In the genomic region with DNA sequence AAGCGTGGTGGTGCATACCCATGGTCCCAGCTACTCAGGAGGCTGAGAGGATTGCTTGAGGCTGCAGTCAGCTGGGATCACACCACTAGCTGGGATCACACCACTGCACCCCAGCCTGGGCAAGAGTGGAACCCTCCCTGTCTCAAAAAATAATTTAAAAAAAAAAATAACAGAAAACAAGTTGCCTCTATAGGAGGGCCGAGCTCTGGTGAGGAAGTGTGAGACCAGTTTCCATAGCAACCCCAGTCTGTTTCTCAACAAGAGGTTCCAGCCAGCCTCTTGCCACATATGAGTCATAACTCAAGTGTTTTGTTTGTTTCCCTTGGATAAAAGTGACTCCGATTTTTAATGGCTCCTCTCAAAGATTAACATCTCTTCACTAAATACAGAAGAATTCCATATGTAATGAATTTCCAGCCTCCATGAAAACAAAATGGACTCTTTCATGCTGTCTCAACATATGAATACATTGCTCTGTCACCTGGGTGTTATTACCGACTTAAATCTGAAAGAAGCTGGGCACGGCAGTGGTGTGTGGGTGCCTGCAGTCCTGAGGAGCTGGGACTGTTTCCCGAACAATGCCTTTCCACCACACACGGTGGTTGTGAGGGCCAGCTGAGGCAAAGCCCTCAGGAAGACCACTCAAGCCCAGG, we compare ENCODE assay signal across 8 cellular contexts. TPM values are rescaled to one million over a fixed set of nuclear protein-coding genes. Genes with fewer than 3 reads are reported as not detected.
DNase-seq lines count a peak whose midpoint lies in the region; ATAC-seq and TF ChIP-seq lines count a peak whose summit lies in the region.

No MANE protein-coding gene starts in this region.

- H3K4me3 ChIP-seq in right lobe of liver: no peak overlapping the region

- H3K9me3 ChIP-seq in right lobe of liver: no peaks in the 10 kb centered on the region

- H3K36me3 ChIP-seq in right lobe of liver: peaks cover 0 to 27% (median 11%) of the 10 kb centered on the region in 4 donors

- H3K4me1 ChIP-seq in right lobe of liver: peaks cover 0 to 50% (median 28%) of the 10 kb centered on the region in 4 donors

- TF ChIP-seq CTCF in right lobe of liver (IDR thresholded peaks at IDR 0.05): no peak

- in situ Hi-C loops in ACHN (cut with HindIII; ENCODE audit: low pct_ligation_motif_present, low pct_unique_long_range_greater_than_20kb, low sequenced_read_pairs): no loop called here

- ATAC-seq in GM18517 (IDR thresholded peaks at IDR 0.05; ENCODE audit: unreplicated experiment): peak; percentile 97
- peak; percentile 95 for ATAC-seq in HG02981 (IDR thresholded peaks at IDR 0.05; ENCODE audit: unreplicated experiment)
- peak; percentile 63 to 82 (median 78) for ATAC-seq in right lobe of liver

- intact Hi-C loops in right lobe of liver (cut with DNase I): no loop called here

- DNase-seq in ACHN (peak; percentile 96), NCI-H2107 treated with DMSO at 0.1 percent for 48 hours (lab: John Stamatoyannopoulos, UW; ENCODE audit: unreplicated experiment) (peak; percentile 86), dedifferentiated amniotic fluid mesenchymal stem cell (ENCODE audit: extremely low spot score) (peak; percentile 99), right lobe of liver (peak in 1 of 3 donors; percentile 69)
- peak; percentile 42 for DNase-seq in activated CD4-positive, CD25-positive, alpha-beta regulatory T cell treated with anti-CD3 and anti-CD28 coated beads, Interleukin-2, amount 50 U/mL, for 72 hours
- peak; percentile 34 for DNase-seq in stimulated activated CD8-positive, alpha-beta memory T cell treated with anti-CD3 and anti-CD28 coated beads, Interleukin-12 subunit alpha, Interleukin-12 subunit beta, amount 100 ng/mL, for 4 hours (ENCODE audit: low read depth)

- TF ChIP-seq POLR2A in right lobe of liver (IDR thresholded peaks at IDR 0.05): no peak

- peak overlapping the region; percentile 34 to 75 (median 59) for H3K27ac ChIP-seq in right lobe of liver

- 11% methylated on average over 6 of the region's 7 CpGs for WGBS in right lobe of liver (ENCODE audit: insufficient coverage, low coverage, low lambda C conversion rate, missing lambda C conversion rate)

- H3K27me3 ChIP-seq in right lobe of liver: no peaks in the 10 kb centered on the region

RNA-seq across cellular contexts. Expression of gene TMEM43, which starts 19.7 kb away (rescaled TPM):
- 10 to 100 TPM in 5 of 6 experiments, 1 to 10 TPM in 1; 9.3 to 16.8 (median 14.6) TPM for total RNA-seq in right lobe of liver

RNA-seq across cellular contexts. Expression of gene CHCHD4, which starts 19.9 kb away (rescaled TPM):
- 10 to 100 TPM in 2 of 6 experiments, 1 to 10 TPM in 4; 6.2 to 13.5 (median 8.4) TPM for total RNA-seq in right lobe of liver

RNA-seq across cellular contexts. Expression of gene XPC, which starts 33.9 kb away (rescaled TPM):
- 10 to 100 TPM; 14.4 to 23.1 (median 20.0) TPM for total RNA-seq in right lobe of liver

RNA-seq across cellular contexts. Expression of gene LSM3, which starts 34.1 kb away (rescaled TPM):
- total RNA-seq in right lobe of liver: 1 to 10 TPM; 4.5 to 7.4 (median 6.1) TPM
